Comparison of ENCODE assay signal across 11 cellular contexts in the genomic region with DNA sequence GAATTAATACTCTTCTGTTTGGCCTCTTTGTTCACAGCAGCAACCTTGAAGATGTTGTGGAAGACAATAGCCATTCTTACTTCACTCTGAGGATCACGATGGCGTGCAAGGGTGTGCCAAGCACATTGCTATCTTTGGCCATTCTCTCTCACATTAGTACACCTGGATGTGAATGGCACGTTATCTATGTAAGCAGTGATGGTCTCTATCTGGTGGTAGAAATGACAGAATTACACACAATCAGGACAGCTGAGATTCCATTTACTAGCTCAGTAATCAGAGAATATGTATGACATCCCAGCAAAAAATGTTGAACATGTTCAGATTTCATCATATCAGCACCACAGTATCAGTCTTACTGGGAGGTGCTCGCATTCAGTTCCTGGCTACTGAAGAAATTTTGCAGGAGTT.
DNase-seq lines count a peak whose midpoint lies in the region; ATAC-seq, FAIRE-seq and TF ChIP-seq lines count a peak whose summit lies in the region.
"Had no signal": no experiment of that assay in that cellular context is flagged by ENCODE, and none has a peak within 500 bp of the region (broad histone marks: within the 10 kb centered on the region; RNA-seq: fewer than 3 reads in every experiment).

No MANE protein-coding gene starts in this region.

- intact Hi-C loops in dorsolateral prefrontal cortex (cut with DNase I) = loop anchor here in 1 of 2 donors (2.0 to 5.0 kb wide), 2 partner anchors 116 to 344 kb away; a partner anchor contains a TSS

- ATAC-seq in HG03442 (IDR thresholded peaks at IDR 0.05; ENCODE audit: unreplicated experiment) = no peak
- ATAC-seq: stimulated activated naive CD8-positive, alpha-beta T cell treated with anti-CD3 and anti-CD28 coated beads, Interleukin-15, Interleukin-2, amounts not matched to agents 100 U/mL and 50 U/mL, for 24 hours had no signal

- H3K27me3 ChIP-seq in BLaER1 (no peaks in the 10 kb centered on the region), dorsolateral prefrontal cortex (no peaks in the 10 kb centered on the region), neuron (ENCODE audit: insufficient read depth, low read length) (no peaks in the 10 kb centered on the region), BE2C (no peaks in the 10 kb centered on the region)

- no peaks in the 10 kb centered on the region for H3K9me3 ChIP-seq in BLaER1
- H3K9me3 ChIP-seq in neuron (ENCODE audit: low read length) = no peaks in the 10 kb centered on the region
- no peaks in the 10 kb centered on the region for H3K9me3 ChIP-seq in BE2C
- H3K9me3 ChIP-seq: Caco-2 had no signal

- H3K4me1 ChIP-seq in BLaER1 (peaks cover 24% of the 10 kb centered on the region; the same call in 1 of the 2 replicates), neuron (ENCODE audit: insufficient read depth, low read length) (no peaks in the 10 kb centered on the region), BE2C (peaks cover 16% of the 10 kb centered on the region)
- H3K4me1 ChIP-seq: Caco-2 had no signal

- no peak for FAIRE-seq in RCC 7860 (lab: Jason Lieb, UNC)

- H3K4me3 ChIP-seq in BLaER1 (peak overlapping the region; percentile 31; the same call in 1 of the 2 replicates), dorsolateral prefrontal cortex (peak overlapping the region in 58 of 59 donors; percentile 3 to 71 (median 52)), neuron (ENCODE audit: low read length) (no peak overlapping the region), BE2C (ENCODE audit: low read depth, low read length) (no peak overlapping the region)

- H4K20me1 ChIP-seq in BLaER1 = no peaks in the 10 kb centered on the region

- DNase-seq in LHCN-M2 (ENCODE audit: low read depth) (peak; percentile 85), dorsolateral prefrontal cortex (no peak), RCC 7860 (ENCODE audit: low spot score) (no peak), BE2C (no peak)
- no peak for DNase-seq in stimulated activated CD4-positive, alpha-beta T cell treated with anti-CD3 and anti-CD28 coated beads, Interleukin-12 subunit alpha, Interleukin-12 subunit beta, amount 100 ng/mL, for 4 hours
- DNase-seq: Caco-2; stimulated activated CD4-positive, alpha-beta T cell treated with anti-CD3 and anti-CD28 coated beads, Interleukin-4, amount 100 ng/mL, for 24 hours; stimulated activated naive CD8-positive, alpha-beta T cell treated with anti-CD3 and anti-CD28 coated beads, Interleukin-15, Interleukin-2, amounts not matched to agents 100 U/mL and 50 U/mL, for 24 hours had no signal

- H3K27ac ChIP-seq in BLaER1 = peak overlapping the region; percentile 58; the same call in 1 of the 2 replicates
- H3K27ac ChIP-seq in dorsolateral prefrontal cortex = peak overlapping the region in 58 of 59 donors; percentile 2 to 95 (median 84)

- H2AFZ ChIP-seq in neuron (ENCODE audit: low read depth, low read length) = peak overlapping the region; percentile 41

- peak overlapping the region; percentile 55 for H3K4me2 ChIP-seq in BLaER1

- H3K9ac ChIP-seq in BLaER1 = no peak overlapping the region

- TF ChIP-seq CTCF in dorsolateral prefrontal cortex (IDR thresholded peaks at IDR 0.05 in 54 of 56, conservative IDR thresholded peaks at IDR 0.05 in 2 of 56; ENCODE audit: low read depth in 1 of 56, partially characterized antibody in 56 of 56) (no peak), BE2C (IDR thresholded peaks at IDR 0.05; ENCODE audit: low read depth, low read length) (no peak)

- H3K36me3 ChIP-seq in BLaER1 (no peaks in the 10 kb centered on the region), neuron (ENCODE audit: insufficient read depth, low read length) (no peaks in the 10 kb centered on the region), BE2C (no peaks in the 10 kb centered on the region)

Comparison
In these comparisons a context has a peak if more than half of its experiments do, and no peak if none do; other contexts are left out.
1. H3K4me3 ChIP-seq: peak in BLaER1 (single experiment) and dorsolateral prefrontal cortex (58 of 59); none in neuron (single experiment) and BE2C (single experiment).